ENCODE assay signal across 15 cellular contexts in the genomic region with DNA sequence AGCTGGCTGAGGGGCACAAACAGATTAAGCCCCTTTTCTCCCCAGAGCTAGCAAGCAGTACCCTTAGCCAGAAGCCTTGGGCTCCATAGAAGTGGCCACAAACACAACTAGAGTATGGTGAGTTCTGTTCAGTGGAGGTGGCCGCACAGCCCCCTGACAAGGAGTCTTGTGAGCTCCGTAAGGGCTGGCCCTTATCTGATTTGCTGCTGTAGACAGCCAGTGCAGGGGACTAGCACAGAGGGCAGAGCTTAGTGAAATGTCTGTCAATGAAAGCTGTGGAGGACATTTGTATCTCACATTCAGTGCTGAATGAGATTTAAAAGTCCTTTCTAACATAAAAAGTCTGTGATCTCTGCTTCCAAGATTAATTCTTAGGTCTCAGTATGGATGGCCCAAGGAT.
DNase-seq lines count a peak whose midpoint lies in the region; TF ChIP-seq lines count a peak whose summit lies in the region.
"Had no signal": no experiment of that assay in that cellular context is flagged by ENCODE, and none has a peak within 500 bp of the region (broad histone marks: within the 10 kb centered on the region; RNA-seq: fewer than 3 reads in every experiment).

No MANE protein-coding gene starts in this region.

- peak; percentile 30 for DNase-seq in BE2C
- DNase-seq in WERI-Rb-1, result peak; percentile 21
- peak; percentile 10 for DNase-seq in neural progenitor cell (ENCODE audit: low spot score)
- no peak for DNase-seq in activated CD8-positive, alpha-beta memory T cell treated with anti-CD3 and anti-CD28 coated beads, Interleukin-2, amount 50 U/mL, for 48 hours
- DNase-seq in amygdala (lab: John Stamatoyannopoulos, UW), result no peak
- DNase-seq: C1 segment of cervical spinal cord; Calu3; CD4-positive, alpha-beta memory T cell; COR-L47; DMS53; DMS79 treated with DMSO at 0.1 percent for 48 hours; GF-D8; GOT3; HCEC 1CT had no signal

- peaks cover 23% of the 10 kb centered on the region for H3F3A ChIP-seq in neural progenitor cell (ENCODE audit: low read depth)

- H3K4me1 ChIP-seq in BE2C, result peaks cover 43% of the 10 kb centered on the region
- peaks cover 100% of the 10 kb centered on the region for H3K4me1 ChIP-seq in BLaER1
- H3K4me1 ChIP-seq in neural progenitor cell, result peaks cover 52% of the 10 kb centered on the region

- H4K20me1 ChIP-seq in BLaER1 (peaks cover 86% of the 10 kb centered on the region), neural progenitor cell (ENCODE audit: low read depth) (peaks cover 47% of the 10 kb centered on the region)

- no peak overlapping the region for H3K4me3 Mint-ChIP-seq in neural progenitor cell
- H3K4me3 Mint-ChIP-seq: CD4-positive, alpha-beta memory T cell had no signal

- H3K36me3 Mint-ChIP-seq in neural progenitor cell, result no peaks in the 10 kb centered on the region
- H3K36me3 Mint-ChIP-seq: CD4-positive, alpha-beta memory T cell had no signal

- no peaks in the 10 kb centered on the region for H3K27me3 ChIP-seq in BE2C
- H3K27me3 ChIP-seq in BLaER1, result no peaks in the 10 kb centered on the region
- no peaks in the 10 kb centered on the region for H3K27me3 ChIP-seq in WERI-Rb-1 (ENCODE audit: insufficient read depth, low read depth, severe bottlenecking)
- no peaks in the 10 kb centered on the region for H3K27me3 ChIP-seq in neural progenitor cell

- no peaks in the 10 kb centered on the region for H3K36me3 ChIP-seq in BE2C
- H3K36me3 ChIP-seq in BLaER1, result no peaks in the 10 kb centered on the region
- H3K36me3 ChIP-seq in WERI-Rb-1, result no peaks in the 10 kb centered on the region
- H3K36me3 ChIP-seq in neural progenitor cell, result no peaks in the 10 kb centered on the region

- no peaks in the 10 kb centered on the region for H3K79me2 ChIP-seq in neural progenitor cell (ENCODE audit: low read depth)

- no peaks in the 10 kb centered on the region for H3K9me3 ChIP-seq in BE2C
- H3K9me3 ChIP-seq in BLaER1, result no peaks in the 10 kb centered on the region
- H3K9me3 ChIP-seq in WERI-Rb-1 (ENCODE audit: severe bottlenecking), result no peaks in the 10 kb centered on the region
- H3K9me3 ChIP-seq in neural progenitor cell (ENCODE audit: low read depth), result no peaks in the 10 kb centered on the region

- no peak for TF ChIP-seq CTCF in BE2C (IDR thresholded peaks at IDR 0.05; ENCODE audit: low read depth, low read length)
- no peak for TF ChIP-seq CTCF in WERI-Rb-1 (IDR thresholded peaks at IDR 0.05; ENCODE audit: low read depth, low read length)
- TF ChIP-seq CTCF in neural progenitor cell (IDR thresholded peaks at IDR 0.05), result no peak

- H3K9ac ChIP-seq in BLaER1, result no peak overlapping the region
- no peak overlapping the region for H3K9ac ChIP-seq in neural progenitor cell

- H3K4me1 Mint-ChIP-seq in neural progenitor cell, result peaks cover 68% of the 10 kb centered on the region

- H3K4me3 ChIP-seq in BE2C (ENCODE audit: low read depth, low read length) (no peak overlapping the region), BLaER1 (no peak overlapping the region), WERI-Rb-1 (ENCODE audit: low read depth, low read length) (no peak overlapping the region), neural progenitor cell (no peak overlapping the region)

- H3K4me2 ChIP-seq in BLaER1 (peak overlapping the region; percentile 76), neural progenitor cell (no peak overlapping the region)

- no peak overlapping the region for H2AFZ ChIP-seq in neural progenitor cell (replicated peaks)

- no peaks in the 10 kb centered on the region for H3K9me3 Mint-ChIP-seq in neural progenitor cell

- H3K27me3 Mint-ChIP-seq in neural progenitor cell (ENCODE audit: insufficient read depth, low read depth), result no peaks in the 10 kb centered on the region

- H3K27ac Mint-ChIP-seq in neural progenitor cell, result no peak overlapping the region
- H3K27ac Mint-ChIP-seq: CD4-positive, alpha-beta memory T cell had no signal

- H3K27ac ChIP-seq in BLaER1 (peak overlapping the region; percentile 51), WERI-Rb-1 (no peak overlapping the region), neural progenitor cell (no peak overlapping the region)

Comparison
In these comparisons a context has a peak if more than half of its experiments do, and no peak if none do; other contexts are left out.
1. DNase-seq: peak in BE2C (single experiment), WERI-Rb-1 (single experiment) and neural progenitor cell (single experiment); none in activated CD8-positive, alpha-beta memory T cell treated with anti-CD3 and anti-CD28 coated beads, Interleukin-2, amount 50 U/mL, for 48 hours (single experiment) and amygdala (0 of 56).